ENCODE assay signal across 10 cellular contexts in the genomic region with DNA sequence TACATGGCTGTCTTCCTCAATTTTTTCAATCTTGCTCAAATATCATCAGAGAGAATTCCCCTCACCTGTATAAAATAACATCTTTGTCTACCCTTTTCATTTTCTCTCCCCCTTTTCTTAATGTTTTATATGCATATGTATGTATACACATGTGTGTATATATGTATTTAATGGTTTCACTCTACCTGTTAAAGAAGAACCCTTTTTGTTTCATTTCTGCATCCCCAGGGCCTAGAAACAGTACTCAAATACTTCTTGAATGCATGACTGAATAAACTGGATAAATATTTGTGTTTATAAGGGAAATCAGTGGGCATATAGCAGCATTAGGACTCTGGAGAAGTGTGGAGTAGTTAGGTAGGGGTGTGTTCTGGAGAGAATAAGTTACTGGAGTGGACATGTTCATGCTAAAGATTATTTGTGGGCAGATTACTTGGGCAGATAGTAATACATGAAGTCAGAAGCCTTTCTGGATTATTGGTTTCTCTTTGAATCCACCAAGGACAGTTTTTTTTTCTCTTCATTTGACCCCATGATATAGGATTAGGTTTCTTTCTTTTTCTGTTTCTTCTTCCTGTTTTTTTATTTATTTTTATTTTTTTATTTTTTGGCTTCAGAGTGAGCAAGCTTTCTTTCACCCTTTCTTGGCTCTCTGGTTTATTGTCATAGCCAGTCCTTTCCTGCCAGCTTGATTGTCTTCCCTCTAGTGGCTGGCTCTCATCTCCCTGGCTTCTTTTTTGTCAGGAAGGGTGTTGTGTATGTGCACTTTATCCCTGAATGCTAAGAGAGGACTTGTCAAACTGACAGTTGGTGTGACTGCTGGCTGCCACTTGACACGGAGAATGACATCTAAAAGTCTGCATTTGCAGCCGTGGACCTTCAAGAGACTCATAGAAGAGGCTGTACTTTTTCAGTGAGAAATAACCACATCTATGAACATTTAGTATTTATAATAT.
A peak's percentile ranks its signal among the peaks of the same experiment; 100 is the strongest.
DNase-seq lines count a peak whose midpoint lies in the region; ATAC-seq and TF ChIP-seq lines count a peak whose summit lies in the region.
"Had no signal": no experiment of that assay in that cellular context is flagged by ENCODE, and none has a peak within 500 bp of the region (broad histone marks: within the 10 kb centered on the region; RNA-seq: fewer than 3 reads in every experiment).

No MANE protein-coding gene starts in this region.

- TF ChIP-seq CTCF in chondrocyte (IDR thresholded peaks at IDR 0.05) (peak; percentile 51), tibial nerve (IDR thresholded peaks at IDR 0.05) (no peak)

- no peaks in the 10 kb centered on the region for H3K27me3 Mint-ChIP-seq in chondrocyte (ENCODE audit: low read depth)
- H3K27me3 Mint-ChIP-seq: CD4-positive, CD25-positive, alpha-beta regulatory T cell had no signal

- TF ChIP-seq EP300 in tibial nerve (IDR thresholded peaks at IDR 0.05), result no peak

- no peak overlapping the region for H3K27ac ChIP-seq in tibial nerve

- ATAC-seq in HG03565 (IDR thresholded peaks at IDR 0.05; ENCODE audit: unreplicated experiment) (no peak), GM19035 (IDR thresholded peaks at IDR 0.05; ENCODE audit: unreplicated experiment) (no peak)

- WGBS in tibial nerve, 2 donors, result 41 to 43% methylated on average over 2 of the region's 2 CpGs

- no peaks in the 10 kb centered on the region for H3K9me3 ChIP-seq in tibial nerve

- H3K4me3 ChIP-seq in tibial nerve, result no peak overlapping the region

- peak; percentile 15 for DNase-seq in NCI-H2171 treated with DMSO at 0.1 percent for 48 hours (lab: John Stamatoyannopoulos, UW)
- no peak for DNase-seq in NCI-H2171 (lab: John Stamatoyannopoulos, UW)
- DNase-seq in NAMALWA (ENCODE audit: low spot score), result peak; percentile 51
- DNase-seq in chondrocyte (ENCODE audit: low spot score), result no peak
- DNase-seq in pons (ENCODE audit: low spot score), result peak; percentile 31
- no peak for DNase-seq in tibial nerve (ENCODE audit: low spot score in 2 of 2)
- DNase-seq: CD4-positive, CD25-positive, alpha-beta regulatory T cell; occipital lobe had no signal

- H3K27me3 ChIP-seq in tibial nerve, result no peaks in the 10 kb centered on the region

- H3K36me3 Mint-ChIP-seq in chondrocyte (ENCODE audit: low read depth), result peaks cover 16% of the 10 kb centered on the region

- peaks cover 0 to 28% (median 0%) of the 10 kb centered on the region in 3 donors for H3K36me3 ChIP-seq in tibial nerve

- no peak overlapping the region for H3K4me3 Mint-ChIP-seq in chondrocyte (ENCODE audit: unreplicated experiment)

- peak overlapping the region; percentile 55 for H3K27ac Mint-ChIP-seq in chondrocyte (ENCODE audit: unreplicated experiment)

- no peaks in the 10 kb centered on the region for H3K9me3 Mint-ChIP-seq in chondrocyte (ENCODE audit: low read depth)

- peaks cover 18% of the 10 kb centered on the region for H3K4me1 Mint-ChIP-seq in chondrocyte (ENCODE audit: low read depth)

- TF ChIP-seq POLR2A in tibial nerve (IDR thresholded peaks at IDR 0.05), result no peak

- H3K4me1 ChIP-seq in tibial nerve, result peaks cover 0 to 4% (median 0%) of the 10 kb centered on the region in 4 donors

Comparison
In these comparisons a context has a peak if more than half of its experiments do, and no peak if none do; other contexts are left out.
1. DNase-seq: peak in NCI-H2171 treated with DMSO at 0.1 percent for 48 hours (single experiment), NAMALWA (single experiment) and pons (single experiment); none in NCI-H2171 (single experiment), chondrocyte (single experiment) and tibial nerve (0 of 2).